In genomic region chr19:53912653-53913052, GRCh38 we compare ENCODE assay signal across 15 cellular contexts. TPM values are rescaled to one million over a fixed set of nuclear protein-coding genes. Genes with fewer than 3 reads are reported as not detected.
DNase-seq lines count a peak whose midpoint lies in the region; ATAC-seq, FAIRE-seq and TF ChIP-seq lines count a peak whose summit lies in the region.
"Had no signal": no experiment of that assay in that cellular context is flagged by ENCODE, and none has a peak within 500 bp of the region (broad histone marks: within the 10 kb centered on the region; RNA-seq: fewer than 3 reads in every experiment).

No MANE protein-coding gene starts in this region.

- H2AFZ ChIP-seq in HepG2 (ENCODE audit: low read length) (no peak overlapping the region), endothelial cell of umbilical vein (ENCODE audit: low read depth, low read length) (no peak overlapping the region)
- H2AFZ ChIP-seq: parathyroid adenoma had no signal

- POLR2A ChIA-PET in HepG2 (lab: Yijun Ruan, JAX), result no interaction called here
- POLR2A ChIA-PET in endothelial cell of umbilical vein (lab: Charles Lee), result interaction anchor here (0.5 kb wide), 1 partner anchor 91 kb away, joined by 3 read pairs; no protein-coding TSS in a partner anchor
- POLR2A ChIA-PET in Caco-2 (lab: Charles Lee), result no interaction called here

- H3K27me3 Mint-ChIP-seq in Caco-2 (ENCODE audit: insufficient read depth, unreplicated experiment), result peaks cover 21% of the 10 kb centered on the region

- TF ChIP-seq EP300 in HepG2 (IDR thresholded peaks at IDR 0.05; ENCODE audit: low read depth in 2 of 2, low read length in 2 of 2) (no peak), HepG2 (CRISPR knock-in tag; IDR thresholded peaks at IDR 0.05; ENCODE audit: borderline replicate concordance) (no peak)

- H3K27ac Mint-ChIP-seq in Caco-2 (ENCODE audit: unreplicated experiment), result no peak overlapping the region
- H3K27ac Mint-ChIP-seq: activated T-helper 2 cell treated with anti-CD3 and anti-CD28 coated beads, Interferon-gamma antibody, Interleukin-2, Interleukin-4, amounts not matched to agents 10 μg/mL and 5 μg/mL and 100 μg/mL, durations not matched to agents 14 hours and 24 hours and 36 hours had no signal

- peak; percentile 69 for TF ChIP-seq CTCF in HepG2 (CRISPR knock-in tag; IDR thresholded peaks at IDR 0.05)
- no peak for TF ChIP-seq CTCF in right lobe of liver (IDR thresholded peaks at IDR 0.05)
- TF ChIP-seq CTCF in endothelial cell of umbilical vein (IDR thresholded peaks at IDR 0.05; ENCODE audit: extremely low read depth in 1 of 2, insufficient read depth in 1 of 2, low read depth in 1 of 2, low read length in 2 of 2), result peak; percentile 18 to 39
- TF ChIP-seq CTCF in upper lobe of right lung (IDR thresholded peaks at IDR 0.05), result peak; percentile 7
- TF ChIP-seq CTCF in Caco-2 (IDR thresholded peaks at IDR 0.05; ENCODE audit: insufficient read depth in 1 of 2, low read depth in 1 of 2, low read length in 1 of 2, severe bottlenecking in 1 of 2, unreplicated experiment in 1 of 2), result no peak

- H3K9me3 ChIP-seq in HepG2 (ENCODE audit: low read length) (no peaks in the 10 kb centered on the region), right lobe of liver (no peaks in the 10 kb centered on the region), endothelial cell of umbilical vein (replicated peaks; ENCODE audit: control insufficient read depth, insufficient read depth, low read length) (no peaks in the 10 kb centered on the region), upper lobe of right lung (no peaks in the 10 kb centered on the region), Caco-2 (no peaks in the 10 kb centered on the region)

- TF ChIP-seq RAD21 in HepG2 (CRISPR knock-in tag; IDR thresholded peaks at IDR 0.05), result no peak

- H3K4me1 Mint-ChIP-seq in Caco-2 (ENCODE audit: low read depth, unreplicated experiment), result no peaks in the 10 kb centered on the region

- CTCF ChIA-PET in HepG2 (lab: Yijun Ruan, JAX; ENCODE audit: low intra/inter-chr PET ratio, low total read pairs) (no interaction called here), endothelial cell of umbilical vein (lab: Charles Lee) (interaction anchor here (1.1 to 1.3 kb wide), 3 partner anchors 31 to 111 kb away, joined by 3 to 7 read pairs (median 4); partner anchors contain the start of gene PRKCG), Caco-2 (lab: Charles Lee) (no interaction called here)

- H3K79me2 ChIP-seq in HepG2 (ENCODE audit: insufficient read depth, low read length) (no peaks in the 10 kb centered on the region), endothelial cell of umbilical vein (ENCODE audit: control insufficient read depth, insufficient read depth, low read length) (no peaks in the 10 kb centered on the region)
- H3K79me2 ChIP-seq: parathyroid adenoma had no signal

- H3K27me3 ChIP-seq in HepG2 (ENCODE audit: control insufficient read depth in 1 of 2, insufficient read depth in 2 of 2, low read length in 2 of 2) (peaks cover 12 to 36% of the 10 kb centered on the region in 2 experiments), right lobe of liver (peaks cover 0 to 16% of the 10 kb centered on the region in 2 donors), endothelial cell of umbilical vein (ENCODE audit: control insufficient read depth in 2 of 2, insufficient read depth in 2 of 2, low read length in 2 of 2) (peaks cover 18 to 24% of the 10 kb centered on the region in 2 experiments), upper lobe of right lung (peaks cover 50% of the 10 kb centered on the region), Caco-2 (replicated peaks; ENCODE audit: control insufficient read depth, insufficient read depth, low read length) (no peaks in the 10 kb centered on the region)

- BruUV-seq in HepG2 (replicated peaks; lab: Mats Ljungman, UMichigan) (no TSS peak), endothelial cell of umbilical vein (replicated peaks; lab: Mats Ljungman, UMichigan) (no TSS peak), Caco-2 (replicated peaks; lab: Mats Ljungman, UMichigan) (no TSS peak)

- H3K4me1 ChIP-seq in HepG2 (ENCODE audit: insufficient read depth, low read length) (no peaks in the 10 kb centered on the region), right lobe of liver (no peaks in the 10 kb centered on the region), endothelial cell of umbilical vein (ENCODE audit: control insufficient read depth, extremely low read depth, insufficient read depth, low read length) (peaks cover 6% of the 10 kb centered on the region), upper lobe of right lung (no peaks in the 10 kb centered on the region), Caco-2 (no peaks in the 10 kb centered on the region)

- no peak overlapping the region for H3K27ac ChIP-seq in HepG2 (ENCODE audit: extremely low read length, insufficient read depth, low read length)
- H3K27ac ChIP-seq in right lobe of liver, result no peak overlapping the region
- H3K27ac ChIP-seq in endothelial cell of umbilical vein (ENCODE audit: insufficient read depth, low read depth, low read length), result no peak overlapping the region
- H3K27ac ChIP-seq in upper lobe of right lung, result no peak overlapping the region
- H3K27ac ChIP-seq: parathyroid adenoma had no signal

- no peak for FAIRE-seq in HepG2 (lab: Jason Lieb, UNC)
- FAIRE-seq in endothelial cell of umbilical vein (lab: Jason Lieb, UNC), result no peak
- FAIRE-seq: GM19239 had no signal

- intact Hi-C loops in HepG2 (cut with micrococcal nuclease; ENCODE audit: unreplicated experiment), result no loop called here
- intact Hi-C loops in right lobe of liver (cut with DNase I), result loop anchor here in 1 of 2 donors (10.0 kb wide), 1 partner anchor 102 kb away; no protein-coding TSS in a partner anchor
- intact Hi-C loops in endothelial cell of umbilical vein (cut with micrococcal nuclease), result no loop called here
- intact Hi-C loops in upper lobe of right lung (cut with DNase I), result no loop called here
- intact Hi-C loops in Caco-2 (cut with micrococcal nuclease; ENCODE audit: unreplicated experiment), result no loop called here

- H4K20me1 ChIP-seq in HepG2 (ENCODE audit: insufficient read depth, low read length) (no peaks in the 10 kb centered on the region), endothelial cell of umbilical vein (replicated peaks; ENCODE audit: control insufficient read depth, extremely low read depth, insufficient read depth, low read length) (no peaks in the 10 kb centered on the region)

- DNase-seq in HepG2 (ENCODE audit: low spot score) (no peak), right lobe of liver (no peak), NCI-H69 (lab: John Stamatoyannopoulos, UW) (peak; percentile 21), endothelial cell of umbilical vein (ENCODE audit: low read depth, low spot score) (no peak), upper lobe of right lung (no peak), Caco-2 (no peak), NCI-H1417 treated with DMSO at 0.1 percent for 48 hours (lab: John Stamatoyannopoulos, UW) (no peak), SHP77 (lab: John Stamatoyannopoulos, UW) (no peak)
- DNase-seq: C1 segment of cervical spinal cord, T1000 had no signal

- H3K4me2 ChIP-seq in HepG2 (ENCODE audit: low read depth, low read length) (no peak overlapping the region), endothelial cell of umbilical vein (ENCODE audit: insufficient read depth, low read length) (no peak overlapping the region)

- peaks cover 10% of the 10 kb centered on the region for H3K9me3 Mint-ChIP-seq in Caco-2 (ENCODE audit: unreplicated experiment)
- H3K9me3 Mint-ChIP-seq: activated T-helper 2 cell treated with anti-CD3 and anti-CD28 coated beads, Interferon-gamma antibody, Interleukin-2, Interleukin-4, amounts not matched to agents 10 μg/mL and 5 μg/mL and 100 μg/mL, durations not matched to agents 14 hours and 24 hours and 36 hours had no signal

- dilution Hi-C loops in endothelial cell of umbilical vein (cut with MboI; ENCODE audit: extremely low pct_ligation_motif_present, low sequenced_read_pairs), result no loop called here

- H3K9me1 ChIP-seq in endothelial cell of umbilical vein (replicated peaks; ENCODE audit: control insufficient read depth, extremely low read depth, insufficient read depth, low read length), result no peaks in the 10 kb centered on the region

- no peak overlapping the region for H3K4me3 Mint-ChIP-seq in Caco-2 (ENCODE audit: unreplicated experiment)
- H3K4me3 Mint-ChIP-seq: central memory CD8-positive, alpha-beta T cell had no signal

- TF ChIP-seq POLR2A in HepG2 (IDR thresholded peaks at IDR 0.05; ENCODE audit: insufficient read depth in 1 of 2, low read depth in 2 of 2, low read length in 2 of 2), result no peak
- no peak for TF ChIP-seq POLR2A in right lobe of liver (IDR thresholded peaks at IDR 0.05)
- no peak for TF ChIP-seq POLR2A in endothelial cell of umbilical vein (IDR thresholded peaks at IDR 0.05; ENCODE audit: low read depth, low read length)

- in situ Hi-C loops in HepG2 (cut with HindIII; ENCODE audit: extremely low pct_ligation_motif_present, low pct_unique_long_range_greater_than_20kb), result no loop called here

- H3K9ac ChIP-seq in HepG2 (ENCODE audit: insufficient read depth, low read depth, low read length), result no peak overlapping the region
- no peak overlapping the region for H3K9ac ChIP-seq in endothelial cell of umbilical vein (replicated peaks; ENCODE audit: extremely low read depth, insufficient read depth, low read length)
- H3K9ac ChIP-seq: parathyroid adenoma had no signal

- H3K4me3 ChIP-seq in HepG2 (replicated peaks in 1 of 3; ENCODE audit: insufficient read depth in 1 of 3, low read depth in 2 of 3, low read length in 3 of 3), result no peak overlapping the region
- H3K4me3 ChIP-seq in right lobe of liver, result no peak overlapping the region
- no peak overlapping the region for H3K4me3 ChIP-seq in endothelial cell of umbilical vein (replicated peaks in 1 of 3; ENCODE audit: insufficient read depth in 1 of 3, low read depth in 1 of 3, low read length in 3 of 3)
- no peak overlapping the region for H3K4me3 ChIP-seq in upper lobe of right lung
- no peak overlapping the region for H3K4me3 ChIP-seq in Caco-2 (ENCODE audit: low read depth, low read length)

- H3K36me3 ChIP-seq in HepG2 (replicated peaks in 1 of 2; ENCODE audit: control insufficient read depth in 1 of 2, insufficient read depth in 2 of 2, low read length in 2 of 2), result no peaks in the 10 kb centered on the region
- no peaks in the 10 kb centered on the region for H3K36me3 ChIP-seq in right lobe of liver
- no peaks in the 10 kb centered on the region for H3K36me3 ChIP-seq in endothelial cell of umbilical vein (ENCODE audit: control insufficient read depth in 2 of 2, extremely low read depth in 1 of 2, insufficient read depth in 2 of 2, low read length in 2 of 2)
- no peaks in the 10 kb centered on the region for H3K36me3 ChIP-seq in upper lobe of right lung
- no peaks in the 10 kb centered on the region for H3K36me3 ChIP-seq in Caco-2 (ENCODE audit: control insufficient read depth, insufficient read depth, low read length)

- H3K36me3 Mint-ChIP-seq in Caco-2 (ENCODE audit: insufficient read depth, unreplicated experiment), result no peaks in the 10 kb centered on the region

- peak; percentile 68 for ATAC-seq in HepG2
- ATAC-seq in right lobe of liver, result no peak
- peak; percentile 31 for ATAC-seq in upper lobe of right lung

- 0% methylated on average over 2 of the region's 18 CpGs for WGBS in HepG2 (ENCODE audit: low lambda C conversion rate)
- WGBS in right lobe of liver (ENCODE audit: insufficient coverage, low coverage, low lambda C conversion rate, missing lambda C conversion rate), result no CpG with 5 or more reads among the region's 18 CpGs

RNA-seq across cellular contexts. Expression of gene CACNG7, which starts 3.6 kb away (rescaled TPM):
- not detected in 2 replicates for total RNA-seq in HepG2 (2016; rRNA removed; fragmentation: Illumina TruSeq; extraction: Trizol)
- total RNA-seq in HepG2 (2016; cell fraction: cytosol; rRNA removed; fragmentation: Illumina TruSeq; extraction: Trizol; ENCODE audit: low read depth), result not detected in 2 replicates
- total RNA-seq in HepG2 (2016; cell fraction: insoluble cytoplasmic fraction; rRNA removed; fragmentation: Illumina TruSeq; extraction: Trizol), result not detected in 2 replicates
- not detected in 2 replicates for total RNA-seq in HepG2 (2016; cell fraction: membrane; rRNA removed; fragmentation: Illumina TruSeq; extraction: Trizol)
- total RNA-seq in HepG2 (2016; cell fraction: nucleus; rRNA removed; fragmentation: Illumina TruSeq; extraction: Trizol), result not detected in 2 replicates
- polyA plus RNA-seq in HepG2 (2011; rRNA removed), result not detected in 2 replicates
- polyA plus RNA-seq in HepG2 (2011; cell fraction: cytosol; rRNA removed), result not detected in 2 replicates
- not detected in 2 replicates for polyA plus RNA-seq in HepG2 (2011; cell fraction: nucleus; rRNA removed)
- not detected in 2 replicates for polyA plus RNA-seq in HepG2 (2012)
- not detected in 2 replicates for polyA plus RNA-seq in HepG2 (2016; cell fraction: cytosol; fragmentation: Illumina TruSeq; extraction: Trizol; ENCODE audit: low read depth)
- polyA plus RNA-seq in HepG2 (2016; cell fraction: insoluble cytoplasmic fraction; fragmentation: Illumina TruSeq; extraction: Trizol; ENCODE audit: low read depth), result not detected in 2 replicates
- not detected in 2 replicates for polyA plus RNA-seq in HepG2 (2016; cell fraction: membrane; fragmentation: Illumina TruSeq; extraction: Trizol; ENCODE audit: low read depth)
- not detected in 2 replicates for polyA plus RNA-seq in HepG2 (2016; cell fraction: nucleus; fragmentation: Illumina TruSeq; extraction: Trizol; ENCODE audit: insufficient read depth, low read depth)
- not detected in 2 replicates for polyA minus RNA-seq in HepG2 (2011; rRNA and poly(A)+ RNA removed; ENCODE audit: low replicate concordance)
- polyA minus RNA-seq in HepG2 (2011; cell fraction: cytosol; rRNA and poly(A)+ RNA removed), result not detected in 2 replicates
- polyA minus RNA-seq in HepG2 (2011; cell fraction: nucleus; rRNA and poly(A)+ RNA removed), result not detected in 2 replicates
- not detected for total RNA-seq in right lobe of liver
- total RNA-seq in endothelial cell of umbilical vein, result 0.78 and 1.3 TPM in 2 replicates
- 0.92 and 1.1 TPM in 2 replicates for polyA plus RNA-seq in endothelial cell of umbilical vein
- 0.83 and 0.99 TPM in 2 replicates for polyA plus RNA-seq in endothelial cell of umbilical vein (2011; cell fraction: cytosol; rRNA removed)
- 0.68 and 0.74 TPM in 2 replicates for polyA plus RNA-seq in endothelial cell of umbilical vein (2011; cell fraction: nucleus; rRNA removed)
- polyA plus RNA-seq in endothelial cell of umbilical vein (2012), result 0.64 and 1.2 TPM in 2 replicates
- 0.34 TPM in 1 of 2 replicates, not detected in the other for polyA minus RNA-seq in endothelial cell of umbilical vein
- polyA minus RNA-seq in endothelial cell of umbilical vein (2011; cell fraction: cytosol; rRNA and poly(A)+ RNA removed), result not detected
- polyA minus RNA-seq in endothelial cell of umbilical vein (2011; cell fraction: nucleus; rRNA and poly(A)+ RNA removed), result 0.34 TPM in 1 of 2 replicates, not detected in the other
- not detected for total RNA-seq in upper lobe of right lung
- total RNA-seq in Caco-2 (2022), result not detected in 2 replicates
- total RNA-seq: activated T-helper 2 cell treated with anti-CD3 and anti-CD28 coated beads, Interferon-gamma antibody, Interleukin-2, Interleukin-4, amounts not matched to agents 10 μg/mL and 5 μg/mL and 100 μg/mL, durations not matched to agents 14 hours and 24 hours and 36 hours; liver had no signal
- polyA plus RNA-seq: liver had no signal

RNA-seq across cellular contexts. Expression of gene PRKCG, which starts 30.7 kb away (rescaled TPM):
- 0.02 TPM in 1 of 2 replicates, not detected in the other for total RNA-seq in HepG2 (2016; rRNA removed; fragmentation: Illumina TruSeq; extraction: Trizol)
- total RNA-seq in HepG2 (2016; cell fraction: cytosol; rRNA removed; fragmentation: Illumina TruSeq; extraction: Trizol; ENCODE audit: low read depth), result not detected in 2 replicates
- not detected in 2 replicates for total RNA-seq in HepG2 (2016; cell fraction: insoluble cytoplasmic fraction; rRNA removed; fragmentation: Illumina TruSeq; extraction: Trizol)
- not detected in 2 replicates for total RNA-seq in HepG2 (2016; cell fraction: membrane; rRNA removed; fragmentation: Illumina TruSeq; extraction: Trizol)
- total RNA-seq in HepG2 (2016; cell fraction: nucleus; rRNA removed; fragmentation: Illumina TruSeq; extraction: Trizol), result not detected in 2 replicates
- polyA plus RNA-seq in HepG2 (2011; rRNA removed), result 0.03 and 0.04 TPM in 2 replicates
- not detected in 2 replicates for polyA plus RNA-seq in HepG2 (2011; cell fraction: cytosol; rRNA removed)
- 0.24 and 0.68 TPM in 2 replicates for polyA plus RNA-seq in HepG2 (2011; cell fraction: nucleus; rRNA removed)
- 0.08 TPM in 1 of 2 replicates, not detected in the other for polyA plus RNA-seq in HepG2 (2012)
- not detected in 2 replicates for polyA plus RNA-seq in HepG2 (2016; cell fraction: cytosol; fragmentation: Illumina TruSeq; extraction: Trizol; ENCODE audit: low read depth)
- polyA plus RNA-seq in HepG2 (2016; cell fraction: insoluble cytoplasmic fraction; fragmentation: Illumina TruSeq; extraction: Trizol; ENCODE audit: low read depth), result not detected in 2 replicates
- not detected in 2 replicates for polyA plus RNA-seq in HepG2 (2016; cell fraction: membrane; fragmentation: Illumina TruSeq; extraction: Trizol; ENCODE audit: low read depth)
- polyA plus RNA-seq in HepG2 (2016; cell fraction: nucleus; fragmentation: Illumina TruSeq; extraction: Trizol; ENCODE audit: insufficient read depth, low read depth), result 0.37 and 0.40 TPM in 2 replicates
- 0.84 TPM in 1 of 2 replicates, not detected in the other for polyA minus RNA-seq in HepG2 (2011; rRNA and poly(A)+ RNA removed; ENCODE audit: low replicate concordance)
- not detected in 2 replicates for polyA minus RNA-seq in HepG2 (2011; cell fraction: cytosol; rRNA and poly(A)+ RNA removed)
- 0.13 TPM in 1 of 2 replicates, not detected in the other for polyA minus RNA-seq in HepG2 (2011; cell fraction: nucleus; rRNA and poly(A)+ RNA removed)
- total RNA-seq in right lobe of liver, result not detected
- total RNA-seq in endothelial cell of umbilical vein, result not detected in 2 replicates
- 0.07 and 0.08 TPM in 2 replicates for polyA plus RNA-seq in endothelial cell of umbilical vein
- polyA plus RNA-seq in endothelial cell of umbilical vein (2011; cell fraction: cytosol; rRNA removed), result 0.03 TPM in 1 of 2 replicates, not detected in the other
- polyA plus RNA-seq in endothelial cell of umbilical vein (2011; cell fraction: nucleus; rRNA removed), result 0.08 and 0.17 TPM in 2 replicates
- 0.05 and 0.25 TPM in 2 replicates for polyA plus RNA-seq in endothelial cell of umbilical vein (2012)
- not detected in 2 replicates for polyA minus RNA-seq in endothelial cell of umbilical vein
- polyA minus RNA-seq in endothelial cell of umbilical vein (2011; cell fraction: cytosol; rRNA and poly(A)+ RNA removed), result not detected
- not detected in 2 replicates for polyA minus RNA-seq in endothelial cell of umbilical vein (2011; cell fraction: nucleus; rRNA and poly(A)+ RNA removed)
- total RNA-seq in upper lobe of right lung, result not detected
- total RNA-seq in Caco-2 (2022), result 1.7 and 2.6 TPM in 2 replicates
- total RNA-seq: activated T-helper 2 cell treated with anti-CD3 and anti-CD28 coated beads, Interferon-gamma antibody, Interleukin-2, Interleukin-4, amounts not matched to agents 10 μg/mL and 5 μg/mL and 100 μg/mL, durations not matched to agents 14 hours and 24 hours and 36 hours had no signal
- polyA plus RNA-seq: liver had no signal

RNA-seq across cellular contexts. Expression of gene MYADM, which starts 45.0 kb away (rescaled TPM):
- total RNA-seq in HepG2 (2016; rRNA removed; fragmentation: Illumina TruSeq; extraction: Trizol), result 12.4 and 19.9 TPM in 2 replicates
- total RNA-seq in HepG2 (2016; cell fraction: cytosol; rRNA removed; fragmentation: Illumina TruSeq; extraction: Trizol; ENCODE audit: low read depth), result 2.9 and 3.4 TPM in 2 replicates
- 8.1 and 17.3 TPM in 2 replicates for total RNA-seq in HepG2 (2016; cell fraction: insoluble cytoplasmic fraction; rRNA removed; fragmentation: Illumina TruSeq; extraction: Trizol)
- total RNA-seq in HepG2 (2016; cell fraction: membrane; rRNA removed; fragmentation: Illumina TruSeq; extraction: Trizol), result 10.9 and 11.2 TPM in 2 replicates
- total RNA-seq in HepG2 (2016; cell fraction: nucleus; rRNA removed; fragmentation: Illumina TruSeq; extraction: Trizol), result 19.9 and 23.5 TPM in 2 replicates
- polyA plus RNA-seq in HepG2 (2011; rRNA removed), result 38.1 and 51.6 TPM in 2 replicates
- 23.9 and 30.3 TPM in 2 replicates for polyA plus RNA-seq in HepG2 (2011; cell fraction: cytosol; rRNA removed)
- polyA plus RNA-seq in HepG2 (2011; cell fraction: nucleus; rRNA removed), result 51.4 and 66.0 TPM in 2 replicates
- 42.9 and 44.2 TPM in 2 replicates for polyA plus RNA-seq in HepG2 (2012)
- 4.4 and 4.6 TPM in 2 replicates for polyA plus RNA-seq in HepG2 (2016; cell fraction: cytosol; fragmentation: Illumina TruSeq; extraction: Trizol; ENCODE audit: low read depth)
- polyA plus RNA-seq in HepG2 (2016; cell fraction: insoluble cytoplasmic fraction; fragmentation: Illumina TruSeq; extraction: Trizol; ENCODE audit: low read depth), result 21.9 and 33.1 TPM in 2 replicates
- 11.8 and 14.0 TPM in 2 replicates for polyA plus RNA-seq in HepG2 (2016; cell fraction: membrane; fragmentation: Illumina TruSeq; extraction: Trizol; ENCODE audit: low read depth)
- polyA plus RNA-seq in HepG2 (2016; cell fraction: nucleus; fragmentation: Illumina TruSeq; extraction: Trizol; ENCODE audit: insufficient read depth, low read depth), result 72.7 and 73.9 TPM in 2 replicates
- polyA minus RNA-seq in HepG2 (2011; rRNA and poly(A)+ RNA removed; ENCODE audit: low replicate concordance), result 6.9 and 90.5 TPM in 2 replicates
- 35.5 and 36.5 TPM in 2 replicates for polyA minus RNA-seq in HepG2 (2011; cell fraction: cytosol; rRNA and poly(A)+ RNA removed)
- 14.3 and 15.6 TPM in 2 replicates for polyA minus RNA-seq in HepG2 (2011; cell fraction: nucleus; rRNA and poly(A)+ RNA removed)
- 10 to 100 TPM; 15.4 to 38.3 (median 20.9) TPM for total RNA-seq in right lobe of liver
- 128 and 133 TPM in 2 replicates for total RNA-seq in endothelial cell of umbilical vein
- 100 and 122 TPM in 2 replicates for polyA plus RNA-seq in endothelial cell of umbilical vein
- polyA plus RNA-seq in endothelial cell of umbilical vein (2011; cell fraction: cytosol; rRNA removed), result 35.1 and 49.3 TPM in 2 replicates
- polyA plus RNA-seq in endothelial cell of umbilical vein (2011; cell fraction: nucleus; rRNA removed), result 26.7 and 54.2 TPM in 2 replicates
- 66.5 and 108 TPM in 2 replicates for polyA plus RNA-seq in endothelial cell of umbilical vein (2012)
- 40.0 and 44.3 TPM in 2 replicates for polyA minus RNA-seq in endothelial cell of umbilical vein
- polyA minus RNA-seq in endothelial cell of umbilical vein (2011; cell fraction: cytosol; rRNA and poly(A)+ RNA removed), result 8.2 TPM
- 22.8 and 50.6 TPM in 2 replicates for polyA minus RNA-seq in endothelial cell of umbilical vein (2011; cell fraction: nucleus; rRNA and poly(A)+ RNA removed)
- total RNA-seq in upper lobe of right lung, result 131 TPM
- total RNA-seq in Caco-2 (2022), result 115 and 132 TPM in 2 replicates

RNA-seq across cellular contexts. Expression of gene CACNG8, which starts 50.1 kb away (rescaled TPM):
- not detected in 2 replicates for total RNA-seq in HepG2 (2016; rRNA removed; fragmentation: Illumina TruSeq; extraction: Trizol)
- not detected in 2 replicates for total RNA-seq in HepG2 (2016; cell fraction: cytosol; rRNA removed; fragmentation: Illumina TruSeq; extraction: Trizol; ENCODE audit: low read depth)
- total RNA-seq in HepG2 (2016; cell fraction: insoluble cytoplasmic fraction; rRNA removed; fragmentation: Illumina TruSeq; extraction: Trizol), result not detected in 2 replicates
- not detected in 2 replicates for total RNA-seq in HepG2 (2016; cell fraction: membrane; rRNA removed; fragmentation: Illumina TruSeq; extraction: Trizol)
- total RNA-seq in HepG2 (2016; cell fraction: nucleus; rRNA removed; fragmentation: Illumina TruSeq; extraction: Trizol), result not detected in 2 replicates
- polyA plus RNA-seq in HepG2 (2011; rRNA removed), result not detected in 2 replicates
- not detected in 2 replicates for polyA plus RNA-seq in HepG2 (2011; cell fraction: cytosol; rRNA removed)
- not detected in 2 replicates for polyA plus RNA-seq in HepG2 (2011; cell fraction: nucleus; rRNA removed)
- not detected in 2 replicates for polyA plus RNA-seq in HepG2 (2012)
- polyA plus RNA-seq in HepG2 (2016; cell fraction: cytosol; fragmentation: Illumina TruSeq; extraction: Trizol; ENCODE audit: low read depth), result not detected in 2 replicates
- not detected in 2 replicates for polyA plus RNA-seq in HepG2 (2016; cell fraction: insoluble cytoplasmic fraction; fragmentation: Illumina TruSeq; extraction: Trizol; ENCODE audit: low read depth)
- polyA plus RNA-seq in HepG2 (2016; cell fraction: membrane; fragmentation: Illumina TruSeq; extraction: Trizol; ENCODE audit: low read depth), result not detected in 2 replicates
- not detected in 2 replicates for polyA plus RNA-seq in HepG2 (2016; cell fraction: nucleus; fragmentation: Illumina TruSeq; extraction: Trizol; ENCODE audit: insufficient read depth, low read depth)
- polyA minus RNA-seq in HepG2 (2011; rRNA and poly(A)+ RNA removed; ENCODE audit: low replicate concordance), result 0.09 TPM in 1 of 2 replicates, not detected in the other
- not detected in 2 replicates for polyA minus RNA-seq in HepG2 (2011; cell fraction: cytosol; rRNA and poly(A)+ RNA removed)
- polyA minus RNA-seq in HepG2 (2011; cell fraction: nucleus; rRNA and poly(A)+ RNA removed), result not detected in 2 replicates
- under 1 TPM in 1 of 6 experiments, not detected in 5; 0.02 TPM for total RNA-seq in right lobe of liver
- total RNA-seq in endothelial cell of umbilical vein, result 1.7 and 3.0 TPM in 2 replicates
- polyA plus RNA-seq in endothelial cell of umbilical vein, result 0.11 and 0.18 TPM in 2 replicates
- 0.15 and 0.21 TPM in 2 replicates for polyA plus RNA-seq in endothelial cell of umbilical vein (2011; cell fraction: cytosol; rRNA removed)
- 1.6 and 1.9 TPM in 2 replicates for polyA plus RNA-seq in endothelial cell of umbilical vein (2011; cell fraction: nucleus; rRNA removed)
- 7.0 and 9.1 TPM in 2 replicates for polyA plus RNA-seq in endothelial cell of umbilical vein (2012)
- 0.44 and 0.49 TPM in 2 replicates for polyA minus RNA-seq in endothelial cell of umbilical vein
- polyA minus RNA-seq in endothelial cell of umbilical vein (2011; cell fraction: cytosol; rRNA and poly(A)+ RNA removed), result not detected
- 0.63 and 0.96 TPM in 2 replicates for polyA minus RNA-seq in endothelial cell of umbilical vein (2011; cell fraction: nucleus; rRNA and poly(A)+ RNA removed)
- total RNA-seq in upper lobe of right lung, result 0.12 TPM
- total RNA-seq in Caco-2 (2022), result 0.91 and 1.1 TPM in 2 replicates
- total RNA-seq: activated T-helper 2 cell treated with anti-CD3 and anti-CD28 coated beads, Interferon-gamma antibody, Interleukin-2, Interleukin-4, amounts not matched to agents 10 μg/mL and 5 μg/mL and 100 μg/mL, durations not matched to agents 14 hours and 24 hours and 36 hours; liver had no signal

Comparison
In these comparisons a context has a peak if more than half of its experiments do, and no peak if none do; other contexts are left out.
1. ATAC-seq: peak in HepG2 (single experiment) and upper lobe of right lung (single experiment); none in right lobe of liver (0 of 4).
2. CTCF ChIP-seq: peak in HepG2 (single experiment), endothelial cell of umbilical vein (2 of 2) and upper lobe of right lung (single experiment); none in right lobe of liver (0 of 4) and Caco-2 (0 of 2).